1 cellular context compared by ENCODE assay signal in genomic region chr3:169940486-169941181, GRCh38.
TF ChIP-seq lines count a peak whose summit lies in the region.

No MANE protein-coding gene starts in this region.

TF ChIP-seq in GM12878, 131 proteins besides CTCF, POLR2A, EP300 and RAD21 (continued from another document and continues in another):
- TF ChIP-seq CUX1 (IDR thresholded peaks at IDR 0.05; ENCODE audit: insufficient replicate concordance, low read depth, low read length) = peak; percentile 77
- TF ChIP-seq SRF (IDR thresholded peaks at IDR 0.05; ENCODE audit: low read depth in 2 of 2, low read length in 2 of 2) = no peak
- TF ChIP-seq CBX5 (IDR thresholded peaks at IDR 0.05; ENCODE audit: low read depth) = peak; percentile 62; the same call in 1 of the 2 replicates
- TF ChIP-seq RFX5 (IDR thresholded peaks at IDR 0.05; ENCODE audit: low read depth, low read length) = no peak
- no peak for TF ChIP-seq CBX3 (IDR thresholded peaks at IDR 0.05; ENCODE audit: borderline replicate concordance, low read depth)
- no peak for TF ChIP-seq ELK1 (IDR thresholded peaks at IDR 0.05; ENCODE audit: low read depth, low read length)
- TF ChIP-seq RBBP5 (conservative IDR thresholded peaks at IDR 0.05) = no peak
- no peak for TF ChIP-seq STAT1 (conservative IDR thresholded peaks at IDR 0.05)
- no peak for TF ChIP-seq MAX (IDR thresholded peaks at IDR 0.05; ENCODE audit: low read depth, low read length)
- TF ChIP-seq ASH2L (IDR thresholded peaks at IDR 0.05; ENCODE audit: borderline replicate concordance, low read depth) = no peak; the same call in 1 of the 2 replicates
- no peak for TF ChIP-seq CREB1 (IDR thresholded peaks at IDR 0.05; ENCODE audit: low read depth)
- TF ChIP-seq ATF7 (IDR thresholded peaks at IDR 0.05; ENCODE audit: low read depth) = peak; percentile 65
- TF ChIP-seq BCLAF1 (IDR thresholded peaks at IDR 0.05) = no peak
- TF ChIP-seq IRF3 (IDR thresholded peaks at IDR 0.05) = no peak
- peak; percentile 44; the same call in 1 of the 2 replicates for TF ChIP-seq PAX5 (IDR thresholded peaks at IDR 0.05; ENCODE audit: borderline replicate concordance, low read depth, low read length)
- no peak for TF ChIP-seq ZBTB40 (IDR thresholded peaks at IDR 0.05; ENCODE audit: borderline replicate concordance)
- no peak for TF ChIP-seq E4F1 (IDR thresholded peaks at IDR 0.05; ENCODE audit: borderline replicate concordance, partially characterized antibody)
- TF ChIP-seq PAX8 (IDR thresholded peaks at IDR 0.05) = no peak
- no peak for TF ChIP-seq EZH2 (IDR thresholded peaks at IDR 0.05; ENCODE audit: borderline replicate concordance, control insufficient read depth, low read depth, low read length)
- peak; percentile 90 for TF ChIP-seq SMAD1 (IDR thresholded peaks at IDR 0.05; ENCODE audit: low read depth, partially characterized antibody)
- TF ChIP-seq ETV6 (conservative IDR thresholded peaks at IDR 0.05 in 1 of 2, IDR thresholded peaks at IDR 0.05 in 1 of 2; ENCODE audit: borderline replicate concordance in 1 of 2, low read depth in 1 of 2) = peak in 1 of 2 experiments; percentile 41; a peak in 1 of 4 replicates
- TF ChIP-seq RELB (IDR thresholded peaks at IDR 0.05; ENCODE audit: low read depth) = peak; percentile 90
- TF ChIP-seq SMARCA5 (IDR thresholded peaks at IDR 0.05) = peak; percentile 75; the same call in 1 of the 2 replicates
- no peak for TF ChIP-seq CBFB (IDR thresholded peaks at IDR 0.05; ENCODE audit: low read depth)
- TF ChIP-seq ZNF207 (IDR thresholded peaks at IDR 0.05; ENCODE audit: borderline replicate concordance) = peak; percentile 25; the same call in 1 of the 2 replicates
- TF ChIP-seq BCL3 (IDR thresholded peaks at IDR 0.05; ENCODE audit: borderline replicate concordance, insufficient read depth, low read depth, low read length, poor library complexity, severe bottlenecking) = no peak
- peak; percentile 92 for TF ChIP-seq ATF2 (IDR thresholded peaks at IDR 0.05; ENCODE audit: low read length)
- no peak for TF ChIP-seq NFYA (IDR thresholded peaks at IDR 0.05; ENCODE audit: borderline replicate concordance, low read depth, low read length)
- TF ChIP-seq ZNF217 (IDR thresholded peaks at IDR 0.05) = no peak
- TF ChIP-seq TBL1XR1 (IDR thresholded peaks at IDR 0.05; ENCODE audit: low read depth, low read length) = peak; percentile 79; the same call in 1 of the 2 replicates
- no peak for TF ChIP-seq SUZ12 (IDR thresholded peaks at IDR 0.05; ENCODE audit: unreplicated experiment)
- TF ChIP-seq MXI1 (IDR thresholded peaks at IDR 0.05; ENCODE audit: low read depth, low read length) = no peak
- TF ChIP-seq MEF2A (IDR thresholded peaks at IDR 0.05; ENCODE audit: insufficient read depth, low read depth, low read length) = peak; percentile 96
